Comparison of ENCODE assay signal across 22 cellular contexts in the genomic region with DNA sequence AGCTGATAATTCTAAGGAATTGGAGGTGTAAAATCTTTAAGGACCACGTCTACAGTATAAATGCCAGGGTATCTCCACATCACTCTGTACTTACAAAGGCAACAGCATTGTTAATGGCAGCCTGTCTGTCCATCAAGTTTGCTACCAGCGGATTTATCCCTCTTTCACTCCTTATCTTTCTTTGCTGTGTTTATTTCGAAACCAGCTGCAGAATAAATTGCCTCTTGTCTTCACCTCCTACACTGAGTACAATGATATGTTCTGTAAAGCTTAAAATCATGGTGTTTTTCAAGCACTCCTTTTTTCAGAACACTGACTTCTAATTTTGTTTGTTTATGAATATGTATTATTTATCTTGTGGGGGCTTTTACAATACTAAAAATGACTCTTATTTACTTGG.
"Had no signal": no experiment of that assay in that cellular context is flagged by ENCODE, and none has a peak within 500 bp of the region (broad histone marks: within the 10 kb centered on the region; RNA-seq: fewer than 3 reads in every experiment).

No MANE protein-coding gene starts in this region.

- ATAC-seq: left colon, right cardiac atrium had no signal

- H3K27me3 ChIP-seq: brain microvascular endothelial cell, tibial nerve had no signal

- H3K4me3 ChIP-seq: tibial nerve had no signal

- H3K36me3 ChIP-seq: brain microvascular endothelial cell, tibial nerve had no signal

- DNase-seq: activated CD4-positive, alpha-beta T cell treated with anti-CD3 and anti-CD28 coated beads for 4 hours; activated CD4-positive, alpha-beta T cell treated with anti-CD3 and anti-CD28 coated beads, Interleukin-2, amount 50 U/mL, for 4 hours; activated CD8-positive, alpha-beta memory T cell treated with anti-CD3 and anti-CD28 coated beads, Interleukin-2, amount 50 U/mL, for 4 hours; activated gamma-delta T cell; activated naive CD4-positive, alpha-beta T cell treated with anti-CD3 and anti-CD28 coated beads, Interleukin-2, amount 10 ng/mL, durations not matched to agents 7 days and 5 days; activated naive CD8-positive, alpha-beta T cell treated with anti-CD3 and anti-CD28 coated beads, Interleukin-2, amount 10 ng/mL, durations not matched to agents 7 days and 5 days; activated T-cell treated with anti-CD3 and anti-CD28 coated beads, Interleukin-2, amount 50 U/mL, for 1 hour; amniotic stem cell; brain microvascular endothelial cell; foreskin fibroblast; head of caudate nucleus; hippocampal formation; left colon; naive B cell; occipital lobe; posterior cingulate gyrus; right cardiac atrium; stimulated activated CD4-positive, alpha-beta T cell treated with anti-CD3 and anti-CD28 coated beads, Interleukin-15, amount 100 ng/mL, for 24 hours; stimulated activated CD4-positive, alpha-beta T cell treated with anti-CD3 and anti-CD28 coated beads, Interleukin-2, amount 100 ng/mL, for 24 hours; stimulated activated naive CD4-positive, alpha-beta T cell had no signal

- H3K9me3 ChIP-seq: tibial nerve had no signal

- H3K27ac ChIP-seq: brain microvascular endothelial cell, tibial nerve, VCaP had no signal
